17 cellular contexts compared by ENCODE assay signal in genomic region chr3:141235661-141236171, GRCh38. TPM values are rescaled to one million over a fixed set of nuclear protein-coding genes. Genes with fewer than 3 reads are reported as not detected.
DNase-seq lines count a peak whose midpoint lies in the region; ATAC-seq and TF ChIP-seq lines count a peak whose summit lies in the region.
"Had no signal": no experiment of that assay in that cellular context is flagged by ENCODE, and none has a peak within 500 bp of the region (broad histone marks: within the 10 kb centered on the region; RNA-seq: fewer than 3 reads in every experiment).

No MANE protein-coding gene starts in this region.

- TF ChIP-seq RAD21 in liver (IDR thresholded peaks at IDR 0.05): peak; percentile 82 to 87

- no peak overlapping the region for H3K9ac ChIP-seq in BLaER1
- no peak overlapping the region for H3K9ac ChIP-seq in liver (ENCODE audit: low read depth in 1 of 2, low read length in 2 of 2)

- H3K4me3 Mint-ChIP-seq in GM23338: no peak overlapping the region
- H3K4me3 Mint-ChIP-seq in activated naive CD8-positive, alpha-beta T cell treated with anti-CD3 and anti-CD28 coated beads, Interleukin-2, amount 10 ng/mL, durations not matched to agents 7 days and 5 days: no peak overlapping the region

- H3K36me3 Mint-ChIP-seq in GM23338 (ENCODE audit: low read depth): peaks cover 9% of the 10 kb centered on the region; the same call in 2 of the 3 replicates
- H3K36me3 Mint-ChIP-seq in activated naive CD8-positive, alpha-beta T cell treated with anti-CD3 and anti-CD28 coated beads, Interleukin-2, amount 10 ng/mL, durations not matched to agents 7 days and 5 days: peaks cover 35% of the 10 kb centered on the region

- ATAC-seq in GM23338 (no peak), HG03139 (IDR thresholded peaks at IDR 0.05; ENCODE audit: unreplicated experiment) (no peak)
- ATAC-seq in activated naive CD8-positive, alpha-beta T cell treated with anti-CD3 and anti-CD28 coated beads, Interleukin-2, amount 10 ng/mL, durations not matched to agents 7 days and 5 days (ENCODE audit: low read depth): no peak
- ATAC-seq: activated naive CD4-positive, alpha-beta T cell treated with anti-CD3 and anti-CD28 coated beads, Interleukin-2, amount 50 U/mL, for 72 hours; left lung; psoas muscle had no signal

- peaks cover 13% of the 10 kb centered on the region; the same call in 1 of the 2 replicates for H3K79me2 ChIP-seq in GM23338 (replicated peaks; ENCODE audit: insufficient read depth)

- H3K27ac Mint-ChIP-seq in GM23338: no peak overlapping the region
- H3K27ac Mint-ChIP-seq in activated naive CD8-positive, alpha-beta T cell treated with anti-CD3 and anti-CD28 coated beads, Interleukin-2, amount 10 ng/mL, durations not matched to agents 7 days and 5 days: peak overlapping the region; percentile 8
- H3K27ac Mint-ChIP-seq: activated naive CD4-positive, alpha-beta T cell treated with anti-CD3 and anti-CD28 coated beads, Interleukin-2, amount 50 U/mL, for 72 hours had no signal

- no peaks in the 10 kb centered on the region for H3K9me2 ChIP-seq in GM23338 (ENCODE audit: insufficient read depth)

- 36% methylated on average over 10 of the region's 10 CpGs for WGBS in liver

- H3K36me3 ChIP-seq in BLaER1 (peaks cover 27% of the 10 kb centered on the region), GM23338 (ENCODE audit: insufficient read depth) (no peaks in the 10 kb centered on the region; the same call in 1 of the 2 replicates), liver (ENCODE audit: control insufficient read depth in 4 of 4, insufficient read depth in 3 of 4, low read depth in 1 of 4, low read length in 3 of 4) (no peaks in the 10 kb centered on the region)
- H3K36me3 ChIP-seq: cardiac muscle cell, left lung had no signal

- TF ChIP-seq CTCF in GM23338 (conservative IDR thresholded peaks at IDR 0.05; ENCODE audit: low read depth in 2 of 2) (peak; percentile 18 to 56; a peak in 2 of 4 replicates), liver (IDR thresholded peaks at IDR 0.05; ENCODE audit: low read depth, low read length, missing input control) (peak; percentile 59), GM10266 (IDR thresholded peaks at IDR 0.05; ENCODE audit: control insufficient read depth, insufficient read depth, low read depth, missing control alignments) (no peak)

- no peak overlapping the region for H2AFZ ChIP-seq in GM23338

- H3K9me3 ChIP-seq in BLaER1 (no peaks in the 10 kb centered on the region), liver (ENCODE audit: control insufficient read depth in 4 of 4, low read length in 3 of 4) (no peaks in the 10 kb centered on the region)
- H3K9me3 ChIP-seq: left lung, psoas muscle, stomach had no signal

- H3F3A ChIP-seq in GM23338 (replicated peaks; ENCODE audit: low read depth): peaks cover 6% of the 10 kb centered on the region; the same call in 1 of the 2 replicates

- H3K27me3 ChIP-seq in BLaER1: peaks cover 7% of the 10 kb centered on the region; the same call in 1 of the 2 replicates
- H3K27me3 ChIP-seq in GM23338 (ENCODE audit: insufficient read depth): peaks cover 23% of the 10 kb centered on the region
- no peaks in the 10 kb centered on the region for H3K27me3 ChIP-seq in liver (ENCODE audit: control insufficient read depth in 4 of 4, insufficient read depth in 4 of 4, low read length in 3 of 4)
- H3K27me3 ChIP-seq: cardiac muscle cell, left lung, stomach had no signal

- POLR2A ChIA-PET in activated naive CD8-positive, alpha-beta T cell treated with anti-CD3 and anti-CD28 coated beads, Interleukin-2, amount 10 ng/mL, durations not matched to agents 7 days and 5 days (lab: Charles Lee): interaction anchor here (1.2 to 2.1 kb wide), 2 partner anchors 25 to 32 kb away, joined by 4 to 13 read pairs; no protein-coding TSS in a partner anchor

- H4K20me1 ChIP-seq in BLaER1 (peaks cover 12% of the 10 kb centered on the region; the same call in 1 of the 2 replicates), GM23338 (replicated peaks; ENCODE audit: insufficient read depth) (peaks cover 5% of the 10 kb centered on the region)

- H3K4me3 ChIP-seq in BLaER1 (no peak overlapping the region), GM23338 (no peak overlapping the region), liver (ENCODE audit: low read depth in 1 of 3, low read length in 3 of 3) (no peak overlapping the region)
- H3K4me3 ChIP-seq: cardiac muscle cell, left lung, psoas muscle, stomach had no signal

- no peaks in the 10 kb centered on the region for H3K9me3 Mint-ChIP-seq in GM23338
- no peaks in the 10 kb centered on the region for H3K9me3 Mint-ChIP-seq in activated naive CD8-positive, alpha-beta T cell treated with anti-CD3 and anti-CD28 coated beads, Interleukin-2, amount 10 ng/mL, durations not matched to agents 7 days and 5 days
- H3K9me3 Mint-ChIP-seq: activated naive CD4-positive, alpha-beta T cell treated with anti-CD3 and anti-CD28 coated beads, Interleukin-2, amount 50 U/mL, for 72 hours had no signal

- H3K4me2 ChIP-seq in BLaER1: peak overlapping the region; percentile 30
- H3K4me2 ChIP-seq in GM23338: no peak overlapping the region

- H3K27ac ChIP-seq in BLaER1 (no peak overlapping the region), GM23338 (ENCODE audit: low read depth) (no peak overlapping the region), liver (ENCODE audit: low read depth in 1 of 2, low read length in 2 of 2) (peak overlapping the region in 1 of 2 donors; percentile 30)
- H3K27ac ChIP-seq: cardiac muscle cell, left lung, psoas muscle, stomach, VCaP had no signal

- H3K27me3 Mint-ChIP-seq in GM23338 (ENCODE audit: insufficient read depth, low read depth, poor library complexity): peaks cover 27% of the 10 kb centered on the region
- H3K27me3 Mint-ChIP-seq in activated naive CD8-positive, alpha-beta T cell treated with anti-CD3 and anti-CD28 coated beads, Interleukin-2, amount 10 ng/mL, durations not matched to agents 7 days and 5 days: peaks cover 2% of the 10 kb centered on the region

- peaks cover 49% of the 10 kb centered on the region for H3K4me1 Mint-ChIP-seq in GM23338
- H3K4me1 Mint-ChIP-seq in activated naive CD8-positive, alpha-beta T cell treated with anti-CD3 and anti-CD28 coated beads, Interleukin-2, amount 10 ng/mL, durations not matched to agents 7 days and 5 days: peaks cover 72% of the 10 kb centered on the region

- peaks cover 65% of the 10 kb centered on the region for H3K4me1 ChIP-seq in BLaER1
- peaks cover 23% of the 10 kb centered on the region for H3K4me1 ChIP-seq in GM23338 (ENCODE audit: insufficient read depth)
- peaks cover 2 to 25% (median 18%) of the 10 kb centered on the region in 4 donors for H3K4me1 ChIP-seq in liver (ENCODE audit: control insufficient read depth in 4 of 4, insufficient read depth in 4 of 4, low read length in 3 of 4)

- peak; percentile 44 for DNase-seq in GM23338 (ENCODE audit: low spot score)
- no peak for DNase-seq in activated naive CD8-positive, alpha-beta T cell treated with anti-CD3 and anti-CD28 coated beads, Interleukin-2, amount 10 ng/mL, durations not matched to agents 7 days and 5 days
- no peak for DNase-seq in Kasumi-1 (lab: John Stamatoyannopoulos, UW)
- no peak for DNase-seq in GM10266 (ENCODE audit: extremely low spot score)
- DNase-seq in midbrain (lab: John Stamatoyannopoulos, UW): no peak
- DNase-seq: Calu3, left lung, NCI-H2081 treated with DMSO at 0.1 percent for 48 hours, NCI-H526 treated with DMSO at 0.1 percent for 48 hours, psoas muscle, stomach had no signal

TF ChIP-seq in GM23338, 12 proteins besides CTCF, POLR2A, EP300 and RAD21 (continues in another document):
- no peak for TF ChIP-seq CREB1 (CRISPR knock-in tag; IDR thresholded peaks at IDR 0.05; ENCODE audit: low read depth)
- no peak for TF ChIP-seq ZNF331 (CRISPR knock-in tag; IDR thresholded peaks at IDR 0.05; ENCODE audit: low read depth)

TF ChIP-seq in liver, 16 proteins besides CTCF, POLR2A, EP300 and RAD21 (continues in another document):
- TF ChIP-seq ATF3 (IDR thresholded peaks at IDR 0.05) (no peak), FOXA2 (IDR thresholded peaks at IDR 0.05) (peak; percentile 35), GABPA (IDR thresholded peaks at IDR 0.05 in 1 of 2, conservative IDR thresholded peaks at IDR 0.05 in 1 of 2) (no peak), NR2F2 (IDR thresholded peaks at IDR 0.05) (peak; percentile 49), YY1 (IDR thresholded peaks at IDR 0.05) (peak; percentile 85), SP1 (IDR thresholded peaks at IDR 0.05) (peak; percentile 96), TAF1 (conservative IDR thresholded peaks at IDR 0.05) (no peak), JUND (IDR thresholded peaks at IDR 0.05) (peak; percentile 59 to 61), RXRA (IDR thresholded peaks at IDR 0.05) (peak; percentile 85 to 92), HNF4A (conservative IDR thresholded peaks at IDR 0.05) (peak; percentile 99 to 100), FOXA1 (IDR thresholded peaks at IDR 0.05) (no peak), ZBTB33 (IDR thresholded peaks at IDR 0.05) (peak; percentile 28), EGR1 (IDR thresholded peaks at IDR 0.05; ENCODE audit: low read depth in 2 of 2) (peak in 1 of 2 donors; percentile 23)

RNA-seq across cellular contexts. Expression of gene PXYLP1, which starts 4.1 kb away (rescaled TPM):
- 20.1 TPM in 2 replicates for total RNA-seq in GM23338 (2014; rRNA removed; shearing (Covaris generic))
- polyA plus RNA-seq in GM23338 (2016; fragmentation: Nextera tagmentation; extraction: Ambion mirVana) (8.9 and 9.3 TPM in 2 replicates), liver (1 to 10 TPM; 1.1 to 1.6 TPM)
- 10 to 100 TPM; 15.8 to 19.5 TPM for total RNA-seq in activated naive CD8-positive, alpha-beta T cell treated with anti-CD3 and anti-CD28 coated beads, Interleukin-2, amount 10 ng/mL, durations not matched to agents 7 days and 5 days
- 1 to 10 TPM; 4.6 to 5.3 TPM for total RNA-seq in liver
